ENCODE assay signal across 1 cellular context in the genomic region with DNA sequence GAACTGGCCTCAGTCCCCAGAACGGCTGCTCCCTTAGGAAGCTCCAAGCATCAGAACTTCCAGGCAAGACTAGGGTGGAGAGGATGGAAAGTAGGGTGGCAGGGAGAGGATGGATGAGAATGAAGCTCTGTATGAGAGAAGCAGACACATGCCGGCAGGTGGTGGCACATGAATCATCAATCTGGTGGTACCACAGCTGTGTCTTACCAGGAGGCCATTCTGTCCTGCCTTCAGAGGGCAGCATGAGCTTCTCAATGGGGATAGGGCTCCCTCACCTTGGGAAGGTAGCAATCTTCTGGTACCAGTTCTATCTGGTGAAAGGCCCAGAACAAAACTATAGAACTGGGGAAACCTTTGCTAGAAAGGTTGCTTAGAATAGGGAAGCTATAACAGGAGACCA.
TF ChIP-seq lines count a peak whose summit lies in the region.

No MANE protein-coding gene starts in this region.

TF ChIP-seq in H1, 55 proteins besides CTCF, POLR2A, EP300 and RAD21:
- TF ChIP-seq TEAD4 (IDR thresholded peaks at IDR 0.05; ENCODE audit: low read depth, low read length) (no peak), KDM4A (IDR thresholded peaks at IDR 0.05; ENCODE audit: low read depth, low read length, severe bottlenecking) (no peak), GTF2F1 (IDR thresholded peaks at IDR 0.05; ENCODE audit: borderline replicate concordance, low read depth, low read length) (no peak), HDAC2 (IDR thresholded peaks at IDR 0.05; ENCODE audit: borderline replicate concordance in 1 of 2, low read depth in 2 of 2, low read length in 2 of 2) (no peak), TCF12 (IDR thresholded peaks at IDR 0.05; ENCODE audit: low read depth, low read length) (no peak), SP1 (IDR thresholded peaks at IDR 0.05; ENCODE audit: low read depth, low read length) (no peak), CREB1 (IDR thresholded peaks at IDR 0.05) (no peak), BRCA1 (IDR thresholded peaks at IDR 0.05; ENCODE audit: low read depth, low read length) (no peak), ATF2 (IDR thresholded peaks at IDR 0.05; ENCODE audit: low read length) (no peak), MAFK (IDR thresholded peaks at IDR 0.05; ENCODE audit: low read depth, low read length) (no peak), SIRT6 (IDR thresholded peaks at IDR 0.05; ENCODE audit: low read length) (no peak)
TF ChIP-seq in H1: peak in this region for 0.
